ENCODE assay signal across 27 cellular contexts in the genomic region with DNA sequence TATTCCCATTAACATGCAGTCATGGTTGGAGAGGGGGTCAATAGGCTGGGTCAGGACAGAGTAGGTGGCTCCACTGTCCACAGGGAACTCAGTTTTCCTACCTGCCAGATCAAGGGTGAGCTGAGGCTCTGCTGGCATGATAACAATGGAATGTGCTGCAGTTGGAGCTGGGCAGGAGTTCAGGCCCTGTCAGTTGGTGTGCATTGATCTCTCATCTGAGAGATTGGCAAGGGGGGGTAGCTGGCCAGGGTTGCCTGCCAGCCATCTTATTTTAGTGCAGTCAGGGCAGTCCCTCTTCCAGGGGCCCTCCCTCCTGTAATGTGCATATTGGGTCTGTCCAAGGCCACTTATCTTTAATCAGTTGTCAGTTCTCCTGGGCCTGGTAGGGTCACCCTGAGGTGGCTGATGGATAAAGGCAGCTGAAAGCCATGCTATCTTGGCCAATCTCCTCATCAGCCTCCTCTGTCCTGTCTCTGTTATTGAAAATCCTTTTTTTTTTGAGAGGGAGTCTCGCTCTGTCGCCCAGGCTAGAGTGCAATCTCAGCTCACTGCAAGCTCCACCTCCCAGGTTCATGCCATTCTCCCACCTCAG. TPM values are rescaled to one million over a fixed set of nuclear protein-coding genes. Genes with fewer than 3 reads are reported as not detected.
DNase-seq lines count a peak whose midpoint lies in the region; ATAC-seq, FAIRE-seq and TF ChIP-seq lines count a peak whose summit lies in the region.
"Had no signal": no experiment of that assay in that cellular context is flagged by ENCODE, and none has a peak within 500 bp of the region (broad histone marks: within the 10 kb centered on the region; RNA-seq: fewer than 3 reads in every experiment).

No MANE protein-coding gene starts in this region.

- H3K4me1 ChIP-seq in H9 (ENCODE audit: insufficient read depth, low read length) (no peaks in the 10 kb centered on the region), thyroid gland (peaks cover 0 to 4% of the 10 kb centered on the region in 2 donors), tibial artery (no peaks in the 10 kb centered on the region)
- H3K4me1 ChIP-seq: Caco-2 had no signal

- ATAC-seq in left ventricle myocardium superior = peak; percentile 96
- ATAC-seq: CD8-positive, alpha-beta T cell; HCT116 had no signal

- DNase-seq in H9 (no peak), RCC 7860 (ENCODE audit: low spot score) (no peak), left ventricle myocardium superior (peak; percentile 55), thyroid gland (peak; percentile 37 to 43), NCI-H226 (no peak), GM19238 (ENCODE audit: insufficient read length, low spot score) (no peak), tibial artery (no peak)
- DNase-seq: Caco-2; CD8-positive, alpha-beta T cell; DMS 273 treated with DMSO at 0.1 percent for 48 hours; DMS79; GF-D8; MM.1S; NCI-H2029 treated with DMSO at 0.1 percent for 48 hours; NCI-H526 treated with DMSO at 0.1 percent for 48 hours; PC-9; RPMI8226; SIG-M5 had no signal

- TF ChIP-seq CTCF in H9 (conservative IDR thresholded peaks at IDR 0.05) = no peak
- TF ChIP-seq CTCF in thyroid gland (IDR thresholded peaks at IDR 0.05) = no peak
- TF ChIP-seq CTCF in tibial artery (IDR thresholded peaks at IDR 0.05) = no peak

- no peak overlapping the region for H2AFZ ChIP-seq in H9 (ENCODE audit: low read length)
- H2AFZ ChIP-seq: PC-9 had no signal

- no peaks in the 10 kb centered on the region for H3K36me3 ChIP-seq in thyroid gland
- no peaks in the 10 kb centered on the region for H3K36me3 ChIP-seq in tibial artery

- peak; percentile 56 for FAIRE-seq in RCC 7860 (lab: Jason Lieb, UNC)
- FAIRE-seq: GM12891, GM19239, H1 had no signal

- no peak overlapping the region for H4K8ac ChIP-seq in H9 (replicated peaks; ENCODE audit: insufficient read length, low read depth, low read length)

- no peak overlapping the region for H3T11ph ChIP-seq in H9 (ENCODE audit: low read length)

- no peak overlapping the region for H4K5ac ChIP-seq in H9 (ENCODE audit: insufficient read length, low read depth, low read length)

- H3K27ac ChIP-seq in H9 (ENCODE audit: insufficient read length, low read depth, low read length) = no peak overlapping the region
- H3K27ac ChIP-seq in thyroid gland = no peak overlapping the region
- no peak overlapping the region for H3K27ac ChIP-seq in tibial artery
- H3K27ac ChIP-seq: C4-2B, KMS-11, PC-9 had no signal

- H2BK20ac ChIP-seq in H9 (ENCODE audit: low read depth, low read length, poor library complexity, severe bottlenecking) = no peak overlapping the region

- no peak overlapping the region for H4K91ac ChIP-seq in H9 (ENCODE audit: insufficient read length, low read depth, low read length)

- H3K4me3 Mint-ChIP-seq in H9 = no peak overlapping the region
- H3K4me3 Mint-ChIP-seq: CD8-positive, alpha-beta T cell; IgD-negative memory B cell had no signal

- peaks cover 0 to 1% of the 10 kb centered on the region in 2 experiments; a peak in 3 of 4 replicates for H3K4me1 Mint-ChIP-seq in H9

- WGBS in H9 (ENCODE audit: extremely low coverage, insufficient read length, low lambda C conversion rate) = no CpG with 5 or more reads among the region's 2 CpGs
- WGBS in thyroid gland, 2 donors = 74 to 81% methylated on average over 2 of the region's 2 CpGs

- TF ChIP-seq POLR2A in thyroid gland (IDR thresholded peaks at IDR 0.05) = no peak

- H2BK120ac ChIP-seq in H9 (ENCODE audit: low read depth, low read length, poor library complexity, severe bottlenecking) = no peak overlapping the region

- H3K4me3 ChIP-seq in thyroid gland (replicated peaks in 1 of 3) (no peak overlapping the region), tibial artery (no peak overlapping the region)
- H3K4me3 ChIP-seq: PC-9 had no signal

- H3K23ac ChIP-seq in H9 (ENCODE audit: insufficient read length, low read depth, low read length) = no peak overlapping the region

- H2BK12ac ChIP-seq in H9 (ENCODE audit: insufficient read length, low read depth, low read length) = no peak overlapping the region

- H3K79me2 ChIP-seq in H9 (ENCODE audit: insufficient read depth, low read length) = no peaks in the 10 kb centered on the region

- no peaks in the 10 kb centered on the region for H3K79me1 ChIP-seq in H9 (ENCODE audit: insufficient read depth, low read depth, low read length, poor library complexity, severe bottlenecking)

- no peak overlapping the region for H3K18ac ChIP-seq in H9 (ENCODE audit: insufficient read length, low read depth, low read length)

- no peak overlapping the region for H3K56ac ChIP-seq in H9 (ENCODE audit: insufficient read length, low read depth, low read length)

- H2BK5ac ChIP-seq in H9 (ENCODE audit: insufficient read length, low read length) = no peak overlapping the region

- no peak overlapping the region for H3K27ac Mint-ChIP-seq in H9
- H3K27ac Mint-ChIP-seq: CD8-positive, alpha-beta T cell; IgD-negative memory B cell had no signal

- H3K27me3 ChIP-seq in H9 (ENCODE audit: insufficient read depth, low read length) (no peaks in the 10 kb centered on the region), thyroid gland (no peaks in the 10 kb centered on the region), tibial artery (no peaks in the 10 kb centered on the region)

- no peak overlapping the region for H2BK15ac ChIP-seq in H9 (ENCODE audit: low read depth, low read length)

- intact Hi-C loops in left ventricle myocardium superior (cut with micrococcal nuclease) = no loop called here
- intact Hi-C loops in thyroid gland (cut with DNase I) = no loop called here
- intact Hi-C loops in tibial artery (cut with DNase I; ENCODE audit: low total_unique reads) = no loop called here

- no peak overlapping the region for H3K4ac ChIP-seq in H9 (ENCODE audit: low read depth, low read length)

- no peaks in the 10 kb centered on the region for H3K23me2 ChIP-seq in H9 (ENCODE audit: insufficient read length, low read depth, low read length, poor library complexity, severe bottlenecking)

- H3K14ac ChIP-seq in H9 (ENCODE audit: insufficient read depth, low read length) = peak overlapping the region; percentile 31; the same call in 1 of the 2 replicates

- H3K9me3 ChIP-seq in H9 (ENCODE audit: control insufficient read depth, low read depth, low read length) (no peaks in the 10 kb centered on the region), thyroid gland (no peaks in the 10 kb centered on the region), tibial artery (peaks cover 0 to 10% (median 3%) of the 10 kb centered on the region in 3 donors)
- H3K9me3 ChIP-seq: Caco-2 had no signal

- H3K4me2 ChIP-seq in H9 (ENCODE audit: insufficient read depth, insufficient read length, low read length) = no peak overlapping the region
- H3K4me2 ChIP-seq: KMS-11, PC-9 had no signal

- no peak overlapping the region for H3K9ac ChIP-seq in H9 (ENCODE audit: extremely low read depth, insufficient read length, low read length)
- H3K9ac ChIP-seq: KMS-11 had no signal

- no peaks in the 10 kb centered on the region; the same call in none of the 2 replicates for H3K27me3 Mint-ChIP-seq in H9 (ENCODE audit: low read depth)

- H3K36me3 Mint-ChIP-seq in H9 (ENCODE audit: insufficient read depth in 1 of 3, low read depth in 3 of 3) = peaks cover 0 to 7% (median 0%) of the 10 kb centered on the region in 3 experiments; a peak in 3 of 7 replicates
- H3K36me3 Mint-ChIP-seq: CD8-positive, alpha-beta T cell; IgD-negative memory B cell had no signal

- H4K20me1 ChIP-seq in H9 (ENCODE audit: control insufficient read depth, insufficient read depth, insufficient read length) = no peaks in the 10 kb centered on the region

- peaks cover 0 to 6% of the 10 kb centered on the region in 2 experiments; a peak in 1 of 5 replicates for H3K9me3 Mint-ChIP-seq in H9

- H2AK5ac ChIP-seq in H9 (ENCODE audit: insufficient read length, low read length) = no peak overlapping the region

RNA-seq across cellular contexts. Expression of gene CCBE1, which starts 38.1 kb away (rescaled TPM):
- total RNA-seq in H9 (2021) (0.39 and 0.46 TPM in 2 replicates), left ventricle myocardium superior (0.92 TPM), thyroid gland (1 to 10 TPM in 2 of 4 donors, under 1 TPM in 2; 0.34 to 9.0 (median 1.1) TPM)
- total RNA-seq: A673; CD8-positive, alpha-beta T cell; NCI-H460 had no signal

Comparison
In these comparisons a context has a peak if more than half of its experiments do, and no peak if none do; other contexts are left out.
1. DNase-seq: peak in left ventricle myocardium superior (single experiment) and thyroid gland (2 of 2); none in H9 (single experiment), RCC 7860 (single experiment), NCI-H226 (single experiment), GM19238 (single experiment) and tibial artery (0 of 2).